ENCODE assay signal across 8 cellular contexts in genomic region chr1:227131193-227131592, GRCh38.
A peak's percentile ranks its signal among the peaks of the same experiment; 100 is the strongest.
DNase-seq lines count a peak whose midpoint lies in the region; ATAC-seq and TF ChIP-seq lines count a peak whose summit lies in the region.

No MANE protein-coding gene starts in this region.

- H3K9me2 ChIP-seq in MM.1S (replicated peaks; ENCODE audit: insufficient read depth, low read length) = no peaks in the 10 kb centered on the region

- peak in 2 of 4 donors; percentile 57 to 63 for ATAC-seq in psoas muscle
- ATAC-seq in activated CD4-positive, CD25-positive, alpha-beta regulatory T cell treated with anti-CD3 and anti-CD28 coated beads, Interleukin-2, amount 50 U/mL, for 24 hours = no peak

- WGBS in psoas muscle, 3 donors = 74 to 77% (median 77%) methylated on average over 3 of the region's 3 CpGs

- H3K27me3 ChIP-seq in MM.1S (replicated peaks; ENCODE audit: insufficient read depth, low read length) (no peaks in the 10 kb centered on the region), psoas muscle (ENCODE audit: insufficient read depth in 3 of 3, low read length in 2 of 3) (no peaks in the 10 kb centered on the region)

- TF ChIP-seq CTCF in MM.1S (IDR thresholded peaks at IDR 0.05; ENCODE audit: low read length) = peak; percentile 76
- TF ChIP-seq CTCF in psoas muscle (IDR thresholded peaks at IDR 0.05) = peak; percentile 49

- H3K9me3 ChIP-seq in MM.1S (replicated peaks; ENCODE audit: insufficient read depth, low read length) = no peaks in the 10 kb centered on the region
- no peaks in the 10 kb centered on the region for H3K9me3 ChIP-seq in psoas muscle

- no peak overlapping the region for H2AFZ ChIP-seq in MM.1S (ENCODE audit: low read length)

- DNase-seq in GM04503 (ENCODE audit: low read depth) = peak; percentile 10
- peak; percentile 50 for DNase-seq in MM.1S
- peak; percentile 23 to 50 for DNase-seq in dermis microvascular lymphatic vessel endothelial cell (ENCODE audit: low read depth in 2 of 2)
- DNase-seq in psoas muscle = no peak
- DNase-seq in NCI-H2196 (lab: John Stamatoyannopoulos, UW; ENCODE audit: unreplicated experiment) = no peak
- DNase-seq in NCI-H1105 (lab: John Stamatoyannopoulos, UW) = no peak
- no peak for DNase-seq in NCI-H226

- no peaks in the 10 kb centered on the region for H4K20me1 ChIP-seq in MM.1S (ENCODE audit: insufficient read depth, low read length)

- no peaks in the 10 kb centered on the region for H3K36me3 ChIP-seq in MM.1S (replicated peaks; ENCODE audit: insufficient read depth, low read length)
- H3K36me3 ChIP-seq in psoas muscle (ENCODE audit: insufficient read depth in 1 of 2, low read depth in 1 of 2) = peaks cover 0 to 22% of the 10 kb centered on the region in 2 donors

- H3K9ac ChIP-seq in MM.1S (ENCODE audit: low read length) = no peak overlapping the region

- no peak overlapping the region for H3K4me2 ChIP-seq in MM.1S (ENCODE audit: low read depth, low read length)

- no peaks in the 10 kb centered on the region for H3F3A ChIP-seq in MM.1S (ENCODE audit: insufficient read depth, low read length)

- intact Hi-C loops in psoas muscle (cut with DNase I) = loop anchor here in 1 of 2 donors (5.0 to 10.0 kb wide), 3 partner anchors 126 to 306 kb away; partner anchors contain the start of gene CDC42BPA

- H3K79me2 ChIP-seq in MM.1S (ENCODE audit: low read length) = no peaks in the 10 kb centered on the region

- H3K27ac ChIP-seq in MM.1S (ENCODE audit: low read length) (no peak overlapping the region), psoas muscle (no peak overlapping the region)

- H3K4me3 ChIP-seq in MM.1S (ENCODE audit: low read length) (no peak overlapping the region), psoas muscle (no peak overlapping the region)

- H3K4me1 ChIP-seq in MM.1S (ENCODE audit: low read length) (no peaks in the 10 kb centered on the region), psoas muscle (no peaks in the 10 kb centered on the region)

Comparison
In these comparisons a context has a peak if more than half of its experiments do, and no peak if none do; other contexts are left out.
1. DNase-seq: peak in GM04503 (single experiment), MM.1S (single experiment) and dermis microvascular lymphatic vessel endothelial cell (2 of 2); none in psoas muscle (0 of 2), NCI-H2196 (single experiment), NCI-H1105 (single experiment) and NCI-H226 (single experiment).